2 cellular contexts compared by ENCODE assay signal in genomic region chr11:35111171-35112055, GRCh38.
A peak's percentile ranks its signal among the peaks of the same experiment; 100 is the strongest.
TF ChIP-seq lines count a peak whose summit lies in the region.

No MANE protein-coding gene starts in this region.

TF ChIP-seq in IMR-90, 13 proteins besides CTCF, POLR2A, EP300 and RAD21:
- TF ChIP-seq CHD1 (IDR thresholded peaks at IDR 0.05; ENCODE audit: low read depth, low read length) (no peak), RFX5 (IDR thresholded peaks at IDR 0.05; ENCODE audit: low read depth, low read length) (no peak), CEBPB (IDR thresholded peaks at IDR 0.05; ENCODE audit: low read depth, low read length) (peak; percentile 28; the same call in 1 of the 2 replicates), MAFK (IDR thresholded peaks at IDR 0.05; ENCODE audit: low read depth, low read length) (0 out of 2 replicates have a peak, but pooled peaks have one; percentile 29), SMC3 (IDR thresholded peaks at IDR 0.05; ENCODE audit: low read depth, low read length) (peak; percentile 6; the same call in 1 of the 2 replicates), NFE2L2 (IDR thresholded peaks at IDR 0.05; ENCODE audit: low read depth, low read length) (peak; percentile 58), MAZ (IDR thresholded peaks at IDR 0.05; ENCODE audit: borderline replicate concordance, low read depth, low read length) (0 out of 2 replicates have a peak, but pooled peaks have one; percentile 27), RCOR1 (IDR thresholded peaks at IDR 0.05; ENCODE audit: insufficient replicate concordance, low read length) (no peak), FOS (IDR thresholded peaks at IDR 0.05; ENCODE audit: low read depth, low read length) (0 out of 2 replicates have a peak, but pooled peaks have one; percentile 7), MXI1 (IDR thresholded peaks at IDR 0.05; ENCODE audit: borderline replicate concordance, low read depth, low read length) (no peak), USF2 (IDR thresholded peaks at IDR 0.05; ENCODE audit: low read depth, low read length) (no peak), BHLHE40 (IDR thresholded peaks at IDR 0.05; ENCODE audit: low read depth, low read length) (no peak)

TF ChIP-seq in GM12878, 131 proteins besides CTCF, POLR2A, EP300 and RAD21:
- peak; percentile 42; the same call in 1 of the 2 replicates for TF ChIP-seq RUNX3 (IDR thresholded peaks at IDR 0.05; ENCODE audit: low read length)
- TF ChIP-seq SPI1 (IDR thresholded peaks at IDR 0.05; ENCODE audit: borderline replicate concordance, insufficient read depth, low read depth, low read length): peak; percentile 31; the same call in 1 of the 2 replicates
- no peak for TF ChIP-seq ZNF687 (IDR thresholded peaks at IDR 0.05)
- TF ChIP-seq NFXL1 (IDR thresholded peaks at IDR 0.05; ENCODE audit: borderline replicate concordance): no peak
